In genomic region chr2:189552991-189553404, GRCh38 we compare ENCODE assay signal across 19 cellular contexts. TPM values are rescaled to one million over a fixed set of nuclear protein-coding genes. Genes with fewer than 3 reads are reported as not detected.
DNase-seq lines count a peak whose midpoint lies in the region; ATAC-seq, FAIRE-seq and TF ChIP-seq lines count a peak whose summit lies in the region.
"Had no signal": no experiment of that assay in that cellular context is flagged by ENCODE, and none has a peak within 500 bp of the region (broad histone marks: within the 10 kb centered on the region; RNA-seq: fewer than 3 reads in every experiment).

No MANE protein-coding gene starts in this region.

- H3K27me3 ChIP-seq in bronchial epithelial cell (ENCODE audit: control insufficient read depth, insufficient read depth, low read length) (no peaks in the 10 kb centered on the region), right cardiac atrium (ENCODE audit: control insufficient read depth, insufficient read depth) (no peaks in the 10 kb centered on the region), spleen (replicated peaks in 1 of 7) (no peaks in the 10 kb centered on the region), Karpas-422 (ENCODE audit: low read length) (no peaks in the 10 kb centered on the region)
- H3K27me3 ChIP-seq: left lung, neural progenitor cell had no signal

- no peak for TF ChIP-seq CTCF in bronchial epithelial cell (IDR thresholded peaks at IDR 0.05; ENCODE audit: insufficient read depth, low read length, severe bottlenecking)
- TF ChIP-seq CTCF in spleen (IDR thresholded peaks at IDR 0.05 in 8 of 11, conservative IDR thresholded peaks at IDR 0.05 in 3 of 11) = no peak
- TF ChIP-seq CTCF in CD14-positive monocyte (IDR thresholded peaks at IDR 0.05) = no peak

- no peaks in the 10 kb centered on the region for H3K9me2 ChIP-seq in Karpas-422 (replicated peaks; ENCODE audit: insufficient read depth, low read length)

- H4K20me1 ChIP-seq in Karpas-422 (ENCODE audit: insufficient read depth, low read depth, low read length) = no peaks in the 10 kb centered on the region

- intact Hi-C loops in right cardiac atrium (cut with DNase I) = no loop called here
- intact Hi-C loops in spleen (cut with DNase I; ENCODE audit: low total_unique reads) = no loop called here
- intact Hi-C loops in CD14-positive monocyte (cut with micrococcal nuclease) = no loop called here
- intact Hi-C loops in activated CD4-positive, alpha-beta T cell treated with anti-CD3 and anti-CD28 coated beads, Interleukin-2, amount 10 ng/mL, durations not matched to agents 24 days and 14 days (cut with micrococcal nuclease) = no loop called here

- 11% methylated on average over 2 of the region's 2 CpGs for WGBS in right cardiac atrium
- 46 to 65% (median 57%) methylated on average over 2 of the region's 2 CpGs for WGBS in spleen, 5 donors

- no peaks in the 10 kb centered on the region for H3K27me3 Mint-ChIP-seq in CD14-positive monocyte (ENCODE audit: low read depth in 3 of 3)
- H3K27me3 Mint-ChIP-seq in activated CD4-positive, alpha-beta T cell treated with anti-CD3 and anti-CD28 coated beads, Interleukin-2, amount 10 ng/mL, durations not matched to agents 24 days and 14 days = no peaks in the 10 kb centered on the region
- H3K27me3 Mint-ChIP-seq: activated naive CD4-positive, alpha-beta T cell treated with anti-CD3 and anti-CD28 coated beads, Interleukin-2, amount 50 U/mL, for 24 hours had no signal

- H3K9me3 ChIP-seq in right cardiac atrium (ENCODE audit: control insufficient read depth, low read length) = no peaks in the 10 kb centered on the region
- no peaks in the 10 kb centered on the region for H3K9me3 ChIP-seq in spleen
- no peaks in the 10 kb centered on the region for H3K9me3 ChIP-seq in Karpas-422 (ENCODE audit: low read length)
- H3K9me3 ChIP-seq: left lung had no signal

- H3K27ac ChIP-seq in right cardiac atrium (ENCODE audit: low read length) (no peak overlapping the region), spleen (peak overlapping the region in 6 of 8 donors; percentile 55 to 72 (median 63)), Karpas-422 (ENCODE audit: low read length) (no peak overlapping the region)
- H3K27ac ChIP-seq: neural progenitor cell had no signal

- H3K4me1 ChIP-seq in right cardiac atrium (ENCODE audit: control insufficient read depth, insufficient read depth, low read length) = peaks cover 5% of the 10 kb centered on the region
- peaks cover 0 to 15% (median 6%) of the 10 kb centered on the region in 6 donors for H3K4me1 ChIP-seq in spleen
- H3K4me1 ChIP-seq in Karpas-422 (ENCODE audit: low read length) = no peaks in the 10 kb centered on the region
- H3K4me1 ChIP-seq: left lung, neural progenitor cell had no signal

- no peak for TF ChIP-seq POLR2A in spleen (IDR thresholded peaks at IDR 0.05)

- no peaks in the 10 kb centered on the region for H3K79me2 ChIP-seq in Karpas-422 (ENCODE audit: low read length)

- H3K27ac Mint-ChIP-seq in CD14-positive monocyte = peak overlapping the region in 1 of 7 donors; percentile 42
- H3K27ac Mint-ChIP-seq in activated CD4-positive, alpha-beta T cell treated with anti-CD3 and anti-CD28 coated beads, Interleukin-2, amount 10 ng/mL, durations not matched to agents 24 days and 14 days = no peak overlapping the region
- H3K27ac Mint-ChIP-seq: activated naive CD4-positive, alpha-beta T cell treated with anti-CD3 and anti-CD28 coated beads, Interleukin-2, amount 50 U/mL, for 24 hours; B cell; neural progenitor cell had no signal

- peaks cover 4 to 13% of the 10 kb centered on the region in 2 donors for H3K36me3 Mint-ChIP-seq in CD14-positive monocyte
- H3K36me3 Mint-ChIP-seq in activated CD4-positive, alpha-beta T cell treated with anti-CD3 and anti-CD28 coated beads, Interleukin-2, amount 10 ng/mL, durations not matched to agents 24 days and 14 days (ENCODE audit: low read depth) = no peaks in the 10 kb centered on the region
- H3K36me3 Mint-ChIP-seq: activated naive CD4-positive, alpha-beta T cell treated with anti-CD3 and anti-CD28 coated beads, Interleukin-2, amount 50 U/mL, for 24 hours; neural progenitor cell had no signal

- in situ Hi-C loops in G401 (cut with HindIII; ENCODE audit: low sequenced_read_pairs) = no loop called here

- no peak for FAIRE-seq in bronchial epithelial cell (lab: Jason Lieb, UNC)

- H3K36me3 ChIP-seq in bronchial epithelial cell (ENCODE audit: control insufficient read depth, insufficient read depth, low read length) = no peaks in the 10 kb centered on the region
- peaks cover 0 to 3% (median 0%) of the 10 kb centered on the region in 6 donors for H3K36me3 ChIP-seq in spleen
- no peaks in the 10 kb centered on the region for H3K36me3 ChIP-seq in Karpas-422 (ENCODE audit: insufficient read depth, low read length)
- H3K36me3 ChIP-seq: left lung, neural progenitor cell had no signal

- DNase-seq in HT-29 (ENCODE audit: low spot score) = peak; percentile 51
- peak; percentile 96 for DNase-seq in bronchial epithelial cell (ENCODE audit: low read depth)
- DNase-seq in right cardiac atrium = no peak
- no peak for DNase-seq in spleen
- no peak for DNase-seq in CD14-positive monocyte (ENCODE audit: low spot score)
- no peak for DNase-seq in activated CD4-positive, alpha-beta T cell treated with anti-CD3 and anti-CD28 coated beads, Interleukin-2, amount 10 ng/mL, durations not matched to agents 24 days and 14 days
- no peak for DNase-seq in Karpas-422
- no peak for DNase-seq in G401 (ENCODE audit: low spot score)
- DNase-seq: activated CD4-positive, CD25-positive, alpha-beta regulatory T cell; DMS153; left lung; NCI-H1436 treated with DMSO at 0.1 percent for 48 hours; NCI-H526 treated with DMSO at 0.1 percent for 48 hours; stimulated activated naive CD8-positive, alpha-beta T cell treated with anti-CD3 and anti-CD28 coated beads, Interleukin-15, Interleukin-2, amounts not matched to agents 100 U/mL and 50 U/mL, for 24 hours; SW 1271 had no signal

- H3K4me2 ChIP-seq in Karpas-422 (ENCODE audit: low read depth, low read length, poor library complexity, severe bottlenecking) = no peak overlapping the region
- H3K4me2 ChIP-seq: neural progenitor cell had no signal

- H2AFZ ChIP-seq in Karpas-422 (ENCODE audit: low read length) = no peak overlapping the region
- H2AFZ ChIP-seq: neural progenitor cell had no signal

- ATAC-seq in right cardiac atrium = peak; percentile 32 to 83
- ATAC-seq: stimulated activated naive CD8-positive, alpha-beta T cell treated with anti-CD3 and anti-CD28 coated beads, Interleukin-15, Interleukin-2, amounts not matched to agents 100 U/mL and 50 U/mL, for 24 hours had no signal

- no peaks in the 10 kb centered on the region for H3K9me3 Mint-ChIP-seq in CD14-positive monocyte
- no peaks in the 10 kb centered on the region for H3K9me3 Mint-ChIP-seq in activated CD4-positive, alpha-beta T cell treated with anti-CD3 and anti-CD28 coated beads, Interleukin-2, amount 10 ng/mL, durations not matched to agents 24 days and 14 days
- H3K9me3 Mint-ChIP-seq: activated naive CD4-positive, alpha-beta T cell treated with anti-CD3 and anti-CD28 coated beads, Interleukin-2, amount 50 U/mL, for 24 hours; neural progenitor cell had no signal

- peaks cover 7% of the 10 kb centered on the region for H3K4me1 Mint-ChIP-seq in CD14-positive monocyte
- no peaks in the 10 kb centered on the region for H3K4me1 Mint-ChIP-seq in activated CD4-positive, alpha-beta T cell treated with anti-CD3 and anti-CD28 coated beads, Interleukin-2, amount 10 ng/mL, durations not matched to agents 24 days and 14 days
- H3K4me1 Mint-ChIP-seq: activated naive CD4-positive, alpha-beta T cell treated with anti-CD3 and anti-CD28 coated beads, Interleukin-2, amount 50 U/mL, for 24 hours; B cell; neural progenitor cell had no signal

- no peak overlapping the region for H3K4me3 Mint-ChIP-seq in CD14-positive monocyte
- H3K4me3 Mint-ChIP-seq in activated CD4-positive, alpha-beta T cell treated with anti-CD3 and anti-CD28 coated beads, Interleukin-2, amount 10 ng/mL, durations not matched to agents 24 days and 14 days = no peak overlapping the region
- H3K4me3 Mint-ChIP-seq: activated naive CD4-positive, alpha-beta T cell treated with anti-CD3 and anti-CD28 coated beads, Interleukin-2, amount 50 U/mL, for 24 hours; B cell; neural progenitor cell had no signal

- no peak overlapping the region for H3K4me3 ChIP-seq in bronchial epithelial cell (ENCODE audit: low read depth, low read length)
- H3K4me3 ChIP-seq in right cardiac atrium (ENCODE audit: low read length) = no peak overlapping the region
- H3K4me3 ChIP-seq in spleen = no peak overlapping the region
- no peak overlapping the region for H3K4me3 ChIP-seq in Karpas-422 (ENCODE audit: low read length)
- H3K4me3 ChIP-seq: left lung, neural progenitor cell, skin epidermis had no signal

- no peak overlapping the region for H3K9ac ChIP-seq in Karpas-422 (ENCODE audit: low read length)
- H3K9ac ChIP-seq: neural progenitor cell had no signal

RNA-seq across cellular contexts. Expression of gene SLC40A1, which starts 27.6 kb away (rescaled TPM):
- 85.1 and 87.6 TPM in 2 replicates for total RNA-seq in HT-29 (2014; rRNA removed; shearing (Covaris generic))
- 1.0 and 1.1 TPM in 2 replicates for total RNA-seq in bronchial epithelial cell
- total RNA-seq in right cardiac atrium = 10 to 100 TPM; 50.5 to 86.9 (median 73.9) TPM
- 32.2 TPM for polyA plus RNA-seq in right cardiac atrium
- 100 to 1,000 TPM; 315 to 843 (median 492) TPM for total RNA-seq in spleen
- polyA plus RNA-seq in spleen = 100 to 1,000 TPM in 2 of 3 donors, 10 to 100 TPM in 1; 55.7 to 116 (median 102) TPM
- polyA plus RNA-seq in CD14-positive monocyte = 10 to 100 TPM; 90.4 to 91.6 TPM
- 0.78 and 1.4 TPM in 2 replicates for total RNA-seq in activated CD4-positive, alpha-beta T cell treated with anti-CD3 and anti-CD28 coated beads, Interleukin-2, amount 10 ng/mL, durations not matched to agents 24 days and 14 days
- total RNA-seq in Karpas-422 (2014; rRNA removed; shearing (Covaris generic); ENCODE audit: low replicate concordance) = not detected in 2 replicates
- 0.92 and 5.4 TPM in 2 replicates for total RNA-seq in G401 (2014; rRNA removed; shearing (Covaris generic))

Comparison
In these comparisons a context has a peak if more than half of its experiments do, and no peak if none do; other contexts are left out.
1. DNase-seq: peak in HT-29 (single experiment) and bronchial epithelial cell (single experiment); none in right cardiac atrium (0 of 3), spleen (single experiment), CD14-positive monocyte (single experiment), activated CD4-positive, alpha-beta T cell treated with anti-CD3 and anti-CD28 coated beads, Interleukin-2, amount 10 ng/mL, durations not matched to agents 24 days and 14 days (single experiment), Karpas-422 (single experiment) and G401 (single experiment).
2. H3K27ac ChIP-seq: peak in spleen (6 of 8); none in right cardiac atrium (single experiment) and Karpas-422 (single experiment).